ENCODE assay signal across 9 cellular contexts in the genomic region with DNA sequence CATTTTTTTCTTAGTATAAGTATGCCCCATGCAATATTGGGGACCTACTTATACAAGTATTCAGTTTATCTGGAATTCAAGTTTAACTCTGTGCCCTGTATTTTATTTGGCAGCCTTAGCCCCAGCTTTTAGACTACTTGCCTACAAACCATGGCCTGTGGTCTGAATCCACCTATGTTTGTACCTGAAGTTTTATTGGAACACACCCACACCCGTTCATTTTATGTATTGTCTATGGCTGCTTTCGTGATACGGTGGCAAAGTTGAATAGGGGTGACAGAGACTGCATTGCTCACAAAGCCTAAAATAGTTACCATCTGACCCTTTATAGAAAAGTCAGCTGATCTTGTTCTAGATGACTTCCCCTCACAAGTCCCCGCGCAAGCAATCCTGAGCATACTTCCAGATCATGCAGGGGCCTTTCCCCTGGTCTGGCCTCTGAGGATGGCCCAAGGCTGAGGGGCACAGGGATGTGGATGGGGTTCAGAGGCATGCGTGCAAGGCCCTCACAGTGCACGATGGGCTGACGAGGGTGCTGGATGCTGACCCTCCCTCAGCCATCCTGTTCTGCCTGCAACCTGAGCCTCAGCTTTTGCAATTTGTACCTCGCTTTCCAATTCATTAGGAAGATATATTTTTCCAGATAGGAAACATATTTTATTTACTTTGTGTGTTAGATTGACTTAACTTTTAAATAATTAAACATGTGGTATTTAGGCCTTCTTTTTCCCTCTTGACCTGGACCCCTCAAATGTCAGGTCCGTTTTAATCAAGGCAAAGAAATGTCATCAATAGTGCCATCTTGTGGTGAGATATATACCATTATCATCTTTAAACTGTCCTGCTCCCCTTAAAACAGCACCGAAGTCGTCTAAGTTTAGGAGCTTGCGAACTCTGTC.
DNase-seq lines count a peak whose midpoint lies in the region; ATAC-seq and TF ChIP-seq lines count a peak whose summit lies in the region.
"Had no signal": no experiment of that assay in that cellular context is flagged by ENCODE, and none has a peak within 500 bp of the region (broad histone marks: within the 10 kb centered on the region; RNA-seq: fewer than 3 reads in every experiment).

No MANE protein-coding gene starts in this region.

- no peak overlapping the region for H2AFZ ChIP-seq in OCI-LY1 (ENCODE audit: low read length)

- H3K27ac ChIP-seq in OCI-LY1 (ENCODE audit: low read depth, low read length, poor library complexity, severe bottlenecking) (no peak overlapping the region), dorsolateral prefrontal cortex (no peak overlapping the region)
- H3K27ac ChIP-seq: upper lobe of left lung had no signal

- H3K9ac ChIP-seq in OCI-LY1 (ENCODE audit: low read length) = no peak overlapping the region

- no peak for DNase-seq in AG04449 (ENCODE audit: low read depth, low spot score)
- DNase-seq in dorsolateral prefrontal cortex = peak in 1 of 10 donors; percentile 46
- DNase-seq in mucosa of descending colon = peak in 2 of 3 donors; percentile 29 to 37
- no peak for DNase-seq in ecto neural progenitor cell (ENCODE audit: low spot score)

- H3K4me3 ChIP-seq in AG04449 (ENCODE audit: low read depth, low read length) (no peak overlapping the region), OCI-LY1 (ENCODE audit: low read depth, low read length, poor library complexity, severe bottlenecking) (no peak overlapping the region), dorsolateral prefrontal cortex (no peak overlapping the region), mucosa of descending colon (no peak overlapping the region)
- H3K4me3 ChIP-seq: upper lobe of left lung had no signal

- no peak overlapping the region for H3K4me2 ChIP-seq in OCI-LY1 (ENCODE audit: low read length)

- TF ChIP-seq CTCF in AG04449 (IDR thresholded peaks at IDR 0.05; ENCODE audit: insufficient read depth, low read length, missing control alignments) (peak; percentile 18), GM12873 (IDR thresholded peaks at IDR 0.05; ENCODE audit: insufficient read depth, low read depth, low read length, missing control alignments) (peak; percentile 45), OCI-LY1 (IDR thresholded peaks at IDR 0.05; ENCODE audit: low read length) (peak; percentile 51), dorsolateral prefrontal cortex (IDR thresholded peaks at IDR 0.05 in 54 of 56, conservative IDR thresholded peaks at IDR 0.05 in 2 of 56; ENCODE audit: low read depth in 1 of 56, partially characterized antibody in 56 of 56) (peak; percentile 45 to 79 (median 66)), mucosa of descending colon (IDR thresholded peaks at IDR 0.05) (peak; percentile 27)

- H3K9me3 ChIP-seq in OCI-LY1 (ENCODE audit: low read length) (no peaks in the 10 kb centered on the region), mucosa of descending colon (no peaks in the 10 kb centered on the region)
- H3K9me3 ChIP-seq: upper lobe of left lung had no signal

- peak; percentile 57 for ATAC-seq in HG03354 (IDR thresholded peaks at IDR 0.05; ENCODE audit: poor library complexity, severe bottlenecking, unreplicated experiment)
- peak; percentile 76 for ATAC-seq in mucosa of descending colon
- ATAC-seq in activated CD4-positive, CD25-positive, alpha-beta regulatory T cell treated with anti-CD3 and anti-CD28 coated beads, Interleukin-2, amount 50 U/mL, for 24 hours = no peak

- H3K79me2 ChIP-seq in OCI-LY1 (ENCODE audit: insufficient read depth, low read length) = no peaks in the 10 kb centered on the region

- H3F3A ChIP-seq in OCI-LY1 (ENCODE audit: insufficient read depth, low read length) = no peaks in the 10 kb centered on the region

- intact Hi-C loops in dorsolateral prefrontal cortex (cut with DNase I) = loop anchor here (10.0 kb wide), 2 partner anchors 134 to 544 kb away; a partner anchor contains a TSS
- intact Hi-C loops in mucosa of descending colon (cut with DNase I, micrococcal nuclease) = loop anchor here in 1 of 2 donors (10.0 kb wide), 1 partner anchor 794 kb away; no protein-coding TSS in a partner anchor

- H3K27me3 ChIP-seq in OCI-LY1 (ENCODE audit: insufficient read depth, low read length) (no peaks in the 10 kb centered on the region), dorsolateral prefrontal cortex (no peaks in the 10 kb centered on the region)
- H3K27me3 ChIP-seq: upper lobe of left lung had no signal

- no peaks in the 10 kb centered on the region for H3K36me3 ChIP-seq in OCI-LY1 (ENCODE audit: insufficient read depth, low read length)
- no peaks in the 10 kb centered on the region for H3K36me3 ChIP-seq in mucosa of descending colon (ENCODE audit: low read depth)
- H3K36me3 ChIP-seq: upper lobe of left lung had no signal

- POLR2A ChIA-PET in AG04449 (lab: Yijun Ruan, JAX) = no interaction called here

- H3K4me1 ChIP-seq in OCI-LY1 (ENCODE audit: insufficient read depth, low read length, severe bottlenecking) (no peaks in the 10 kb centered on the region), mucosa of descending colon (ENCODE audit: low read depth) (peaks cover 16% of the 10 kb centered on the region)
- H3K4me1 ChIP-seq: upper lobe of left lung had no signal

- CTCF ChIA-PET in AG04449 (lab: Yijun Ruan, JAX) = interaction anchor here (0.8 to 7.7 kb wide), 35 partner anchors 9 to 800 kb away, joined by 3 to 138 read pairs (median 4); a partner anchor contains a TSS

- no peaks in the 10 kb centered on the region for H4K20me1 ChIP-seq in OCI-LY1 (ENCODE audit: insufficient read depth, low read length)

- no peaks in the 10 kb centered on the region for H3K9me2 ChIP-seq in OCI-LY1 (ENCODE audit: low read depth, low read length)

Comparison
In these comparisons a context has a peak if more than half of its experiments do, and no peak if none do; other contexts are left out.
1. DNase-seq: peak in mucosa of descending colon (2 of 3); none in AG04449 (single experiment) and ecto neural progenitor cell (single experiment).
2. ATAC-seq: peak in HG03354 (single experiment) and mucosa of descending colon (single experiment); none in activated CD4-positive, CD25-positive, alpha-beta regulatory T cell treated with anti-CD3 and anti-CD28 coated beads, Interleukin-2, amount 50 U/mL, for 24 hours (0 of 2).
3. Peak in every context shown above with its lines, with median percentiles within 50 percentile points of each other: CTCF ChIP-seq.